ENCODE assay signal across 1 cellular context in genomic region chr17:67378444-67379250, GRCh38.
TF ChIP-seq lines count a peak whose summit lies in the region.

No MANE protein-coding gene starts in this region.

TF ChIP-seq in HepG2, 621 proteins besides CTCF, POLR2A, EP300 and RAD21 (continued from another document):
- TF ChIP-seq PRDM15 (CRISPR knock-in tag; IDR thresholded peaks at IDR 0.05) (0 out of 2 replicates have a peak, but pooled peaks have one; percentile 57), ZNF407 (CRISPR knock-in tag; IDR thresholded peaks at IDR 0.05; ENCODE audit: not compliant biosample characterization) (no peak), PHF8 (CRISPR knock-in tag; IDR thresholded peaks at IDR 0.05) (peak; percentile 61; the same call in 1 of the 2 replicates), ZNF691 (CRISPR knock-in tag; IDR thresholded peaks at IDR 0.05; ENCODE audit: borderline replicate concordance, low read depth) (0 out of 2 replicates have a peak, but pooled peaks have one; percentile 33), ZNF251 (CRISPR knock-in tag; IDR thresholded peaks at IDR 0.05) (no peak)
